In genomic region chr2:240819404-240820013, GRCh38 we compare ENCODE assay signal across 10 cellular contexts. TPM values are rescaled to one million over a fixed set of nuclear protein-coding genes. Genes with fewer than 3 reads are reported as not detected.
A peak's percentile ranks its signal among the peaks of the same experiment; 100 is the strongest.
DNase-seq lines count a peak whose midpoint lies in the region; ATAC-seq lines count a peak whose summit lies in the region.
"Had no signal": no experiment of that assay in that cellular context is flagged by ENCODE, and none has a peak within 500 bp of the region (broad histone marks: within the 10 kb centered on the region; RNA-seq: fewer than 3 reads in every experiment).

No MANE protein-coding gene starts in this region.

- no peak overlapping the region for H3K4me3 Mint-ChIP-seq in immature natural killer cell
- H3K4me3 Mint-ChIP-seq: T-helper 1 cell treated with Interleukin-12 subunit alpha and Interleukin-12 subunit beta and Interleukin-4 antibody, amounts not matched to agents 30 μg/mL and 1 μg/mL, for 36 hours had no signal

- no peaks in the 10 kb centered on the region for H3K27me3 ChIP-seq in right cardiac atrium (ENCODE audit: control insufficient read depth, insufficient read depth)

- H3K4me1 Mint-ChIP-seq in immature natural killer cell, result peaks cover 4 to 10% of the 10 kb centered on the region in 2 donors

- peaks cover 0 to 2% (median 0%) of the 10 kb centered on the region in 6 donors for H3K9me3 Mint-ChIP-seq in immature natural killer cell
- H3K9me3 Mint-ChIP-seq: T-helper 1 cell treated with Interleukin-12 subunit alpha and Interleukin-12 subunit beta and Interleukin-4 antibody, amounts not matched to agents 30 μg/mL and 1 μg/mL, for 36 hours had no signal

- no peak overlapping the region for H3K27ac ChIP-seq in right cardiac atrium (ENCODE audit: low read length)

- DNase-seq in NCI-H146 (lab: John Stamatoyannopoulos, UW) (peak; percentile 68), NCI-H146 treated with DMSO at 0.1 percent for 48 hours (lab: John Stamatoyannopoulos, UW; ENCODE audit: unreplicated experiment) (no peak), NCI-H69 (lab: John Stamatoyannopoulos, UW) (peak; percentile 75), right cardiac atrium (peak in 2 of 3 donors; percentile 36 to 55), sciatic nerve (ENCODE audit: low spot score) (peak; percentile 53), NCI-H226 (no peak), immature natural killer cell (no peak)
- DNase-seq: kidney had no signal

- peak overlapping the region; percentile 56 for H3K4me3 ChIP-seq in right cardiac atrium (ENCODE audit: low read length)

- peaks cover 4 to 30% (median 16%) of the 10 kb centered on the region in 3 donors for H3K27me3 Mint-ChIP-seq in immature natural killer cell (ENCODE audit: low read depth in 3 of 3)

- intact Hi-C loops in right cardiac atrium (cut with DNase I) (no loop called here), sciatic nerve (cut with DNase I) (no loop called here)

- H3K9me3 ChIP-seq in right cardiac atrium (ENCODE audit: control insufficient read depth, low read length), result peaks cover 4% of the 10 kb centered on the region

- H3K4me1 ChIP-seq in right cardiac atrium (ENCODE audit: control insufficient read depth, insufficient read depth, low read length), result no peaks in the 10 kb centered on the region

- ATAC-seq in right cardiac atrium (peak in 1 of 2 donors; percentile 14), sciatic nerve (no peak), HG03565 (IDR thresholded peaks at IDR 0.05; ENCODE audit: unreplicated experiment) (no peak)

- WGBS in right cardiac atrium, result under 1% methylated on average over 61 of the region's 61 CpGs

- no peaks in the 10 kb centered on the region for H3K36me3 Mint-ChIP-seq in immature natural killer cell

- no peak overlapping the region for H3K27ac Mint-ChIP-seq in immature natural killer cell
- H3K27ac Mint-ChIP-seq: T-helper 1 cell treated with Interleukin-12 subunit alpha and Interleukin-12 subunit beta and Interleukin-4 antibody, amounts not matched to agents 30 μg/mL and 1 μg/mL, for 36 hours had no signal

RNA-seq across cellular contexts. Expression of gene KIF1A, which starts 0.5 kb away (rescaled TPM):
- total RNA-seq in right cardiac atrium (10 to 100 TPM; 45.3 to 83.0 (median 66.9) TPM), sciatic nerve (123 TPM)
- polyA plus RNA-seq in right cardiac atrium (45.7 TPM), immature natural killer cell (not detected)

RNA-seq across cellular contexts. Expression of gene AGXT, which starts 49.1 kb away (rescaled TPM):
- total RNA-seq in right cardiac atrium (not detected), sciatic nerve (not detected)
- polyA plus RNA-seq in right cardiac atrium (0.14 TPM), immature natural killer cell (not detected)

Comparison
In these comparisons a context has a peak if more than half of its experiments do, and no peak if none do; other contexts are left out.
1. DNase-seq: peak in NCI-H146 (single experiment), NCI-H69 (single experiment), right cardiac atrium (2 of 3) and sciatic nerve (single experiment); none in NCI-H146 treated with DMSO at 0.1 percent for 48 hours (single experiment), NCI-H226 (single experiment) and immature natural killer cell (0 of 3).